In the genomic region with DNA sequence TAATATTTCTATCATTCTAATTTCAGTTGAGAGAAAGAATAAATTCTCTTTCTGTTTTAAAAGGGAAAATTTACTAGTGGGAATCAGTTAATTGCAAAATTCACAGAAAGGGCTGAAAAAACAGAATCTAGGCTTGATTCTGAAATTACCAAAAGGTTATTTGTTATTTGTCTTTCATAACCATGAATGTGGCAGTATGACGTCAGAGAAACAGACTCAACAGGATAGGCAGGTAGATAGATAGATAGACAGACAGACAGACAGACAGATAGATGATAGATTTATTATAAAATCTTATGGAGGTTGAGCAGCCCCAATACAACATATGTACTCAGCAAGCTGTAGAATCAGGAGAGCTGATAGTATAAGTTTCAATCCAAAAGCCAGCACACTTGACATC, we compare ENCODE assay signal across 9 cellular contexts.
"Had no signal": no experiment of that assay in that cellular context is flagged by ENCODE, and none has a peak within 500 bp of the region (broad histone marks: within the 10 kb centered on the region; RNA-seq: fewer than 3 reads in every experiment).

No MANE protein-coding gene starts in this region.

- H3K4me3 ChIP-seq: GM23338 had no signal

- H2AFZ ChIP-seq: GM23338 had no signal

- H3K9ac ChIP-seq: KMS-11 had no signal

- H3K4me2 ChIP-seq: GM23338, KMS-11 had no signal

- H3K27ac ChIP-seq: KMS-11 had no signal

- DNase-seq: H9, HCEC 1CT, HFFc6, KBM-7 had no signal

- ATAC-seq: GM23338 had no signal

- FAIRE-seq: H1, H54, HTR-8/SVneo had no signal
